1 cellular context compared by ENCODE assay signal in genomic region chr20:63215101-63216040, GRCh38.
A peak's percentile ranks its signal among the peaks of the same experiment; 100 is the strongest.
TF ChIP-seq lines count a peak whose summit lies in the region.

No MANE protein-coding gene starts in this region.

TF ChIP-seq in HepG2, 621 proteins besides CTCF, POLR2A, EP300 and RAD21 (continues in another document):
- peak; percentile 46; the same call in 1 of the 2 replicates for TF ChIP-seq KDM5A (IDR thresholded peaks at IDR 0.05; ENCODE audit: borderline replicate concordance, low read length)
- TF ChIP-seq SMYD3 (CRISPR knock-in tag; IDR thresholded peaks at IDR 0.05), result no peak
- peak; percentile 78 for TF ChIP-seq SAP130 (CRISPR knock-in tag; IDR thresholded peaks at IDR 0.05; ENCODE audit: low read depth)
- TF ChIP-seq ZNF766 (CRISPR knock-in tag; IDR thresholded peaks at IDR 0.05; ENCODE audit: borderline replicate concordance), result peak; percentile 60; the same call in 1 of the 2 replicates
- TF ChIP-seq ZNF660 (CRISPR knock-in tag; IDR thresholded peaks at IDR 0.05; ENCODE audit: borderline replicate concordance, low read depth), result no peak
- TF ChIP-seq ZNF501 (CRISPR knock-in tag; IDR thresholded peaks at IDR 0.05), result peak; percentile 78; the same call in 1 of the 2 replicates
- 0 out of 2 replicates have a peak, but pooled peaks have one; percentile 22 for TF ChIP-seq ZNF335 (CRISPR knock-in tag; IDR thresholded peaks at IDR 0.05)
- no peak for TF ChIP-seq KLF12 (CRISPR knock-in tag; IDR thresholded peaks at IDR 0.05; ENCODE audit: borderline replicate concordance)
- peak; percentile 40; the same call in 1 of the 2 replicates for TF ChIP-seq SNAPC4 (CRISPR knock-in tag; IDR thresholded peaks at IDR 0.05)
- peak; percentile 45; the same call in 1 of the 2 replicates for TF ChIP-seq ZBTB14 (CRISPR knock-in tag; IDR thresholded peaks at IDR 0.05)
- peak; percentile 45; the same call in 1 of the 2 replicates for TF ChIP-seq RFX5 (IDR thresholded peaks at IDR 0.05; ENCODE audit: low read depth, low read length)
- peak; percentile 12 for TF ChIP-seq PCBP2 (optimal IDR thresholded peaks at IDR 0.05; ENCODE audit: low read depth, low read length, poor library complexity, severe bottlenecking)
- 0 out of 2 replicates have a peak, but pooled peaks have one; percentile 3 for TF ChIP-seq ZNF331 (CRISPR knock-in tag; IDR thresholded peaks at IDR 0.05)
- TF ChIP-seq ZNF614 (CRISPR knock-in tag; IDR thresholded peaks at IDR 0.05; ENCODE audit: borderline replicate concordance), result no peak
- TF ChIP-seq NKX3-1 (CRISPR knock-in tag; IDR thresholded peaks at IDR 0.05), result no peak
- no peak for TF ChIP-seq FUBP1 (CRISPR knock-in tag; IDR thresholded peaks at IDR 0.05; ENCODE audit: borderline replicate concordance)
- TF ChIP-seq ZHX2 (IDR thresholded peaks at IDR 0.05; ENCODE audit: low read depth), result no peak
- TF ChIP-seq ZHX2 (CRISPR knock-in tag; IDR thresholded peaks at IDR 0.05; ENCODE audit: borderline replicate concordance), result no peak
- no peak for TF ChIP-seq HOXA9 (CRISPR knock-in tag; IDR thresholded peaks at IDR 0.05; ENCODE audit: borderline replicate concordance)
- TF ChIP-seq ZNF430 (CRISPR knock-in tag; IDR thresholded peaks at IDR 0.05), result peak; percentile 51; the same call in 1 of the 2 replicates
- TF ChIP-seq ZNF232 (CRISPR knock-in tag; IDR thresholded peaks at IDR 0.05; ENCODE audit: borderline replicate concordance), result peak; percentile 32; the same call in 1 of the 2 replicates
- 0 out of 4 replicates have a peak, but pooled peaks of 1 of the 2 experiments have one; percentile 15 for TF ChIP-seq KLF16 (CRISPR knock-in tag; IDR thresholded peaks at IDR 0.05)
- TF ChIP-seq PAF1 (CRISPR knock-in tag; IDR thresholded peaks at IDR 0.05), result no peak
- peak; percentile 78 for TF ChIP-seq YY1 (IDR thresholded peaks at IDR 0.05; ENCODE audit: insufficient read depth, insufficient replicate concordance, low read depth, low read length)
- TF ChIP-seq ZNF253 (CRISPR knock-in tag; IDR thresholded peaks at IDR 0.05; ENCODE audit: borderline replicate concordance), result peak; percentile 81; the same call in 1 of the 2 replicates
- TF ChIP-seq NBN (conservative IDR thresholded peaks at IDR 0.05), result no peak
- no peak; the same call in 1 of the 2 replicates for TF ChIP-seq HOXD1 (CRISPR knock-in tag; IDR thresholded peaks at IDR 0.05)
- no peak for TF ChIP-seq ZNF329 (CRISPR knock-in tag; IDR thresholded peaks at IDR 0.05; ENCODE audit: low read depth)
- TF ChIP-seq SATB2 (CRISPR knock-in tag; IDR thresholded peaks at IDR 0.05), result 0 out of 2 replicates have a peak, but pooled peaks have one; percentile 19
- no peak for TF ChIP-seq MED8 (CRISPR knock-in tag; IDR thresholded peaks at IDR 0.05; ENCODE audit: insufficient replicate concordance)
- no peak; the same call in 1 of the 2 replicates for TF ChIP-seq ZNF468 (CRISPR knock-in tag; IDR thresholded peaks at IDR 0.05)
- TF ChIP-seq ZNF224 (CRISPR knock-in tag; IDR thresholded peaks at IDR 0.05), result no peak
- no peak; the same call in 1 of the 2 replicates for TF ChIP-seq ZNF446 (CRISPR knock-in tag; IDR thresholded peaks at IDR 0.05)
- TF ChIP-seq KMT2A (CRISPR knock-in tag; IDR thresholded peaks at IDR 0.05), result peak; percentile 45; the same call in 1 of the 2 replicates
- no peak for TF ChIP-seq ZNF503 (CRISPR knock-in tag; IDR thresholded peaks at IDR 0.05)
- no peak for TF ChIP-seq ZNF136 (CRISPR knock-in tag; IDR thresholded peaks at IDR 0.05; ENCODE audit: low read depth)
- TF ChIP-seq BCLAF1 (IDR thresholded peaks at IDR 0.05), result no peak
- no peak for TF ChIP-seq CCAR2 (optimal IDR thresholded peaks at IDR 0.05; ENCODE audit: low read depth, low read length)
- TF ChIP-seq ELK4 (CRISPR knock-in tag; IDR thresholded peaks at IDR 0.05; ENCODE audit: borderline replicate concordance), result no peak
- TF ChIP-seq ZNF451 (CRISPR knock-in tag; IDR thresholded peaks at IDR 0.05), result no peak; the same call in 1 of the 2 replicates
- TF ChIP-seq ZNF792 (CRISPR knock-in tag; IDR thresholded peaks at IDR 0.05), result peak; percentile 5; the same call in 1 of the 2 replicates
- TF ChIP-seq TARDBP (CRISPR knock-in tag; IDR thresholded peaks at IDR 0.05), result peak; percentile 67; the same call in 1 of the 2 replicates
- peak; percentile 50 for TF ChIP-seq ZEB1 (IDR thresholded peaks at IDR 0.05; ENCODE audit: insufficient replicate concordance, low read depth)
